In genomic region chr18:79797518-79798345, GRCh38 we compare ENCODE assay signal across 8 cellular contexts. TPM values are rescaled to one million over a fixed set of nuclear protein-coding genes. Genes with fewer than 3 reads are reported as not detected.
DNase-seq lines count a peak whose midpoint lies in the region; TF ChIP-seq lines count a peak whose summit lies in the region.

KCNG2 (plus strand) TSS chr18:79797938; CDS start chr18:79863668, 65,730 bp downstream.

- H3K36me3 Mint-ChIP-seq in endodermal cell (ENCODE audit: low read depth) (no peaks in the 10 kb centered on the region), neural progenitor cell (no peaks in the 10 kb centered on the region)

- no peaks in the 10 kb centered on the region for H3K9me3 ChIP-seq in endodermal cell (ENCODE audit: control insufficient read depth, low read length)
- no peaks in the 10 kb centered on the region for H3K9me3 ChIP-seq in neural progenitor cell (ENCODE audit: low read depth)

- H3K9ac ChIP-seq in endodermal cell (ENCODE audit: extremely low read depth, low read length, poor library complexity, severe bottlenecking) (no peak within 1 kb of the TSS), neural progenitor cell (no peak within 1 kb of the TSS)

- DNase-seq in NCI-H1417 (lab: John Stamatoyannopoulos, UW) (peak; percentile 6 to 63 (median 59)), NCI-H1417 treated with DMSO at 0.1 percent for 48 hours (lab: John Stamatoyannopoulos, UW) (no peak), NCI-H748 treated with DMSO at 0.1 percent for 48 hours (lab: John Stamatoyannopoulos, UW) (peak; percentile 34), endodermal cell (peak; percentile 83), neural progenitor cell (ENCODE audit: low spot score) (peak; percentile 87), H4 (ENCODE audit: low spot score) (no peak), NCI-H2029 treated with DMSO at 0.1 percent for 48 hours (lab: John Stamatoyannopoulos, UW) (no peak)
- DNase-seq in stimulated activated naive CD4-positive, alpha-beta T cell treated with Interleukin-2 at 50 U/mL for 16 hours (lab: John Stamatoyannopoulos, UW): no peak

- peak within 1 kb of the TSS; percentile 70 for H2AFZ ChIP-seq in neural progenitor cell (replicated peaks)

- 0 to 7% methylated on average over 2 to 92 of the region's 92 CpGs for WGBS in endodermal cell (ENCODE audit: insufficient coverage in 1 of 2, insufficient read length in 1 of 2), 2 experiments

- no peaks in the 10 kb centered on the region for H3K4me1 ChIP-seq in endodermal cell (ENCODE audit: control insufficient read depth, insufficient read depth, low read length)
- peaks cover 9% of the 10 kb centered on the region for H3K4me1 ChIP-seq in neural progenitor cell

- peak; percentile 60 for TF ChIP-seq CTCF in endodermal cell (conservative IDR thresholded peaks at IDR 0.05)
- TF ChIP-seq CTCF in neural progenitor cell (IDR thresholded peaks at IDR 0.05): peak; percentile 60

- H3K27ac Mint-ChIP-seq in endodermal cell (no peak within 1 kb of the TSS), neural progenitor cell (no peak within 1 kb of the TSS)

- H3F3A ChIP-seq in neural progenitor cell (ENCODE audit: low read depth): peaks cover 6% of the 10 kb centered on the region

- peak within 1 kb of the TSS; percentile 80 for H3K4me2 ChIP-seq in neural progenitor cell

- H3K4me3 ChIP-seq in endodermal cell (ENCODE audit: low read length): peak within 1 kb of the TSS; percentile 66
- H3K4me3 ChIP-seq in neural progenitor cell: peak within 1 kb of the TSS; percentile 65

- H3K27me3 ChIP-seq in endodermal cell (ENCODE audit: control insufficient read depth, insufficient read depth, low read length, poor library complexity, severe bottlenecking): peaks cover 74% of the 10 kb centered on the region
- H3K27me3 ChIP-seq in neural progenitor cell: peaks cover 76% of the 10 kb centered on the region

- H3K27me3 Mint-ChIP-seq in endodermal cell (ENCODE audit: insufficient read depth) (peaks cover 53% of the 10 kb centered on the region), neural progenitor cell (ENCODE audit: insufficient read depth, low read depth) (peaks cover 34% of the 10 kb centered on the region)

- peaks cover 7% of the 10 kb centered on the region for H3K4me1 Mint-ChIP-seq in endodermal cell
- peaks cover 10% of the 10 kb centered on the region for H3K4me1 Mint-ChIP-seq in neural progenitor cell

- no peaks in the 10 kb centered on the region for H3K79me2 ChIP-seq in neural progenitor cell (ENCODE audit: low read depth)

- H3K4me3 Mint-ChIP-seq in endodermal cell (peak within 1 kb of the TSS; percentile 40), neural progenitor cell (peak within 1 kb of the TSS; percentile 87)

- no peaks in the 10 kb centered on the region for H3K36me3 ChIP-seq in endodermal cell (ENCODE audit: control insufficient read depth, insufficient read depth, low read length)
- no peaks in the 10 kb centered on the region for H3K36me3 ChIP-seq in neural progenitor cell

- H3K27ac ChIP-seq in endodermal cell (ENCODE audit: low read depth, low read length) (no peak within 1 kb of the TSS), neural progenitor cell (no peak within 1 kb of the TSS)

- H3K9me3 Mint-ChIP-seq in endodermal cell (no peaks in the 10 kb centered on the region), neural progenitor cell (no peaks in the 10 kb centered on the region)

- H4K20me1 ChIP-seq in neural progenitor cell (ENCODE audit: low read depth): peaks cover 25% of the 10 kb centered on the region

RNA-seq across cellular contexts. Expression of gene KCNG2, which starts in this region (rescaled TPM):
- total RNA-seq in endodermal cell (not detected), neural progenitor cell (ENCODE audit: low replicate concordance) (0.99 TPM in 1 of 2 replicates, not detected in the other)
- polyA plus RNA-seq in endodermal cell (2013, experiment 1 of 2): 0.32 TPM
- not detected for polyA plus RNA-seq in endodermal cell (2013, experiment 2 of 2)
- total RNA-seq in H4 (2014; rRNA removed; shearing (Covaris generic)): not detected in 2 replicates

Comparison
In these comparisons a context has a peak if more than half of its experiments do, and no peak if none do; other contexts are left out.
1. DNase-seq: peak in NCI-H1417 (3 of 3) and NCI-H748 treated with DMSO at 0.1 percent for 48 hours (single experiment); none in NCI-H1417 treated with DMSO at 0.1 percent for 48 hours (single experiment), H4 (single experiment), NCI-H2029 treated with DMSO at 0.1 percent for 48 hours (single experiment) and stimulated activated naive CD4-positive, alpha-beta T cell treated with Interleukin-2 at 50 U/mL for 16 hours (single experiment).
2. Peak in DNase-seq and H3K4me3 ChIP-seq in endodermal cell; RNA of the gene not detected or under 1 TPM.
3. Peak in DNase-seq, H3K4me3 ChIP-seq and H3K4me2 ChIP-seq in neural progenitor cell; RNA of the gene not detected or under 1 TPM.